30 cellular contexts compared by ENCODE assay signal in the genomic region with DNA sequence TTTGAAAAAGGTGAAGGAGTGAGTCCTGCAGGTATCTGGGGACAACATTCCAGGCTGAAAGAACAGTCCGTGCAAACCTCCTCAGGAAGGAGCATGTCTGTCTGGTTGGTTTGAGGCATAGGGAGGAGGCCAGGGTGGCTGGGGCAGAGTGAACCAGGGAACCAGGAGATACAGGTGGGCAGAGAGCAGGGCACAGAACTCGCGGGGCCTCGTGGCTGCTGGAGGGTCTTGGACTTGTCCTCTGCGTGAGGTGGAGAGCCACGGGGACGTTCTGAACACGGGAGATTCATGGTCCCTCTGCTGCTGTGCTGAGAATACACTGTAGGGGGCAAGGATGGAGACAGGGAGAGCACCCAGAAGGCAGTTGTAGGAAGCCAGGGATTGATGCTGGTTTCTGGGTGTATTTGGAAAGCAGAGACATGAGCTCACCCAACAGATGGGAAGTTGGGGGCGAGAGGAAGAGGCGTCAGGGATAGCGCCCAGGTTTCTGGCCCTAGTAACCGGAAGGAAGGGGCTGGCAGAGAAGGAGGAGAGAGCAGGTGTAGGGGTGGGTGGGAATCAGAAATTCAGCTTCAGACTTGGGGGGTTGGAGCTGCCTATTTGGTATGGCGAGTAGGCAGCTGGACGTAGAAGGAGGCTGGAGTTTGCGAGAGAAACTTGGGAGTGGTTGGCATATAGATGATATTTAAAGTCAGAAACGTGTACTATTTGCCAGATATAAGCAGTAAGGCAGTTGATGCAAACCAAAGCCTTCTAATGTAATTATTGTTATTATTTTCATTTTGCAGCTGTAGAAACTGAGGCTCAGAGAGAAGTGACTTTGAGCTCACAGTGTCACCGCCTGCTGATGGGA. TPM values are rescaled to one million over a fixed set of nuclear protein-coding genes. Genes with fewer than 3 reads are reported as not detected.
A peak's percentile ranks its signal among the peaks of the same experiment; 100 is the strongest.
DNase-seq lines count a peak whose midpoint lies in the region; TF ChIP-seq lines count a peak whose summit lies in the region.
"Had no signal": no experiment of that assay in that cellular context is flagged by ENCODE, and none has a peak within 500 bp of the region (broad histone marks: within the 10 kb centered on the region; RNA-seq: fewer than 3 reads in every experiment).

A gene (plus strand): TSS at position 803 of the 853 bp plus-strand sequence. CDS start 9,166 bp downstream, outside the sequence.

- H3K4ac ChIP-seq in mesenchymal stem cell (ENCODE audit: low read depth in 1 of 2, low read length in 2 of 2) = no peak within 1 kb of the TSS

- H3K9me3 ChIP-seq in Loucy (ENCODE audit: insufficient read depth, low read depth, low read length) = no peaks in the 10 kb centered on the region
- H3K9me3 ChIP-seq in mesenchymal stem cell (ENCODE audit: control insufficient read depth, low read length) = no peaks in the 10 kb centered on the region
- H3K9me3 ChIP-seq in thymus (ENCODE audit: control insufficient read depth) = no peaks in the 10 kb centered on the region
- H3K9me3 ChIP-seq in prostate gland = no peaks in the 10 kb centered on the region
- H3K9me3 ChIP-seq: body of pancreas, HAP-1, left lung, pancreas, right atrium auricular region had no signal

- H3K4me3 ChIP-seq in Loucy (ENCODE audit: low read length, poor library complexity, severe bottlenecking) = no peak within 1 kb of the TSS
- H3K4me3 ChIP-seq in mesenchymal stem cell (ENCODE audit: insufficient read depth in 1 of 2, low read depth in 1 of 2, low read length in 2 of 2) = no peak within 1 kb of the TSS
- H3K4me3 ChIP-seq in thymus (ENCODE audit: low read length) = no peak within 1 kb of the TSS
- H3K4me3 ChIP-seq in prostate gland = no peak within 1 kb of the TSS
- H3K4me3 ChIP-seq: body of pancreas, HAP-1, left lung, pancreas, right atrium auricular region, SK-N-MC had no signal

- no peak for TF ChIP-seq CTCF in Loucy (conservative IDR thresholded peaks at IDR 0.05; ENCODE audit: low read length)
- TF ChIP-seq CTCF in Calu3 (IDR thresholded peaks at IDR 0.05; ENCODE audit: unreplicated experiment) = no peak
- no peak for TF ChIP-seq CTCF in prostate gland (IDR thresholded peaks at IDR 0.05)

- no peak within 1 kb of the TSS for H2BK12ac ChIP-seq in mesenchymal stem cell (ENCODE audit: low read length in 2 of 2)

- peaks cover 11% of the 10 kb centered on the region for H3K27me3 Mint-ChIP-seq in activated CD4-positive, alpha-beta T cell treated with anti-CD3 and anti-CD28 coated beads, Interleukin-2, amount 10 ng/mL, durations not matched to agents 24 days and 14 days
- H3K27me3 Mint-ChIP-seq in Calu3 (ENCODE audit: unreplicated experiment) = peaks cover 23% of the 10 kb centered on the region

- no peak for TF ChIP-seq POLR2A in prostate gland (IDR thresholded peaks at IDR 0.05)

- intact Hi-C loops in activated CD4-positive, alpha-beta T cell treated with anti-CD3 and anti-CD28 coated beads, Interleukin-2, amount 10 ng/mL, durations not matched to agents 24 days and 14 days (cut with micrococcal nuclease) = no loop called here
- intact Hi-C loops in Calu3 (cut with micrococcal nuclease; ENCODE audit: unreplicated experiment) (no loop called here), prostate gland (cut with DNase I) (no loop called here)

- no peak within 1 kb of the TSS for H2BK5ac ChIP-seq in mesenchymal stem cell (ENCODE audit: low read depth, low read length, poor library complexity, severe bottlenecking)

- peaks cover 4% of the 10 kb centered on the region for H3K4me1 ChIP-seq in Loucy (ENCODE audit: insufficient read depth, low read length, poor library complexity, severe bottlenecking)
- H3K4me1 ChIP-seq in mesenchymal stem cell (ENCODE audit: control insufficient read depth, insufficient read depth, low read depth, low read length) = no peaks in the 10 kb centered on the region
- no peaks in the 10 kb centered on the region for H3K4me1 ChIP-seq in thymus (ENCODE audit: control insufficient read depth, insufficient read depth, low read length)
- no peaks in the 10 kb centered on the region for H3K4me1 ChIP-seq in prostate gland (replicated peaks)
- H3K4me1 ChIP-seq: body of pancreas, HAP-1, left lung, pancreas had no signal

- H3K14ac ChIP-seq in mesenchymal stem cell (ENCODE audit: low read length in 2 of 2) = no peak within 1 kb of the TSS

- no peak for DNase-seq in activated CD4-positive, alpha-beta T cell treated with anti-CD3 and anti-CD28 coated beads, Interleukin-2, amount 10 ng/mL, durations not matched to agents 24 days and 14 days
- no peak for DNase-seq in activated CD4-positive, alpha-beta T cell treated with anti-CD3 and anti-CD28 coated beads, Interleukin-2, amount 50 U/mL, for 1 hour
- DNase-seq in mesenchymal stem cell = no peak
- no peak for DNase-seq in Calu3
- DNase-seq in prostate gland (ENCODE audit: low spot score) = no peak
- no peak for DNase-seq in NCI-H2196 (lab: John Stamatoyannopoulos, UW; ENCODE audit: unreplicated experiment)
- DNase-seq: activated CD4-positive, CD25-positive, alpha-beta regulatory T cell treated with anti-CD3 and anti-CD28 coated beads, Interleukin-2, amount 50 U/mL, for 72 hours; activated effector memory CD4-positive, alpha-beta T cell treated with anti-CD3 and anti-CD28 coated beads, Interleukin-2, amount 50 U/mL, for 16 hours; activated T-cell treated with anti-CD3 and anti-CD28 coated beads for 4 hours; AML-193; body of pancreas; cerebellar nuclear complex; KG1; left lung; MM.1S; NCI-H1417 treated with DMSO at 0.1 percent for 48 hours; NCI-H446; NCI-H82; OCI-M1; pancreas had no signal

- H4K20me1 ChIP-seq in Loucy (ENCODE audit: insufficient read depth, low read length, poor library complexity, severe bottlenecking) = no peaks in the 10 kb centered on the region

- no peaks in the 10 kb centered on the region for H3K79me1 ChIP-seq in mesenchymal stem cell (replicated peaks; ENCODE audit: low read length, poor library complexity, severe bottlenecking)

- H3K27ac ChIP-seq in mesenchymal stem cell (ENCODE audit: low read length, poor library complexity, severe bottlenecking) (no peak within 1 kb of the TSS), thymus (ENCODE audit: low read depth) (no peak within 1 kb of the TSS), prostate gland (no peak within 1 kb of the TSS)
- H3K27ac ChIP-seq: body of pancreas, left lung, pancreas, right atrium auricular region, SK-N-MC had no signal

- no peaks in the 10 kb centered on the region for H3K27me3 ChIP-seq in Loucy (ENCODE audit: insufficient read depth, low read length, poor library complexity, severe bottlenecking)
- H3K27me3 ChIP-seq in mesenchymal stem cell (ENCODE audit: control insufficient read depth in 1 of 2, insufficient read depth in 1 of 2, low read length in 2 of 2) = peaks cover 34 to 45% of the 10 kb centered on the region in 2 experiments
- no peaks in the 10 kb centered on the region for H3K27me3 ChIP-seq in thymus (ENCODE audit: control insufficient read depth, insufficient read depth)
- no peaks in the 10 kb centered on the region for H3K27me3 ChIP-seq in prostate gland (replicated peaks; ENCODE audit: insufficient read depth)
- H3K27me3 ChIP-seq: body of pancreas, left lung, pancreas, right atrium auricular region had no signal

- WGBS in mesenchymal stem cell = 79% methylated on average over 17 of the region's 17 CpGs
- 87% methylated on average over 17 of the region's 17 CpGs for WGBS in thymus
- WGBS in prostate gland = 69% methylated on average over 17 of the region's 17 CpGs

- H3K4me1 Mint-ChIP-seq in activated CD4-positive, alpha-beta T cell treated with anti-CD3 and anti-CD28 coated beads, Interleukin-2, amount 10 ng/mL, durations not matched to agents 24 days and 14 days = peaks cover 3% of the 10 kb centered on the region
- peaks cover 15% of the 10 kb centered on the region for H3K4me1 Mint-ChIP-seq in Calu3 (ENCODE audit: low read depth, unreplicated experiment)

- H3K36me3 ChIP-seq in Loucy (ENCODE audit: insufficient read depth, low read length) = no peaks in the 10 kb centered on the region
- no peaks in the 10 kb centered on the region for H3K36me3 ChIP-seq in mesenchymal stem cell (ENCODE audit: control insufficient read depth in 1 of 2, insufficient read depth in 2 of 2, low read depth in 1 of 2, low read length in 2 of 2)
- H3K36me3 ChIP-seq in thymus (ENCODE audit: control insufficient read depth, insufficient read depth) = no peaks in the 10 kb centered on the region
- H3K36me3 ChIP-seq in prostate gland = no peaks in the 10 kb centered on the region
- H3K36me3 ChIP-seq: HAP-1, left lung, pancreas, right atrium auricular region had no signal

- H3K79me2 ChIP-seq in Loucy (ENCODE audit: insufficient read depth, low read length) = no peaks in the 10 kb centered on the region

- CTCF ChIA-PET in Calu3 (lab: Charles Lee) = interaction anchor here (1.7 kb wide), 1 partner anchor 13 kb away, joined by 8 read pairs; no protein-coding TSS in a partner anchor

- 0 out of 2 replicates have a peak within 1 kb of the TSS, but pooled peaks have one; percentile 52 for H2AFZ ChIP-seq in Loucy (ENCODE audit: low read length)
- no peak within 1 kb of the TSS for H2AFZ ChIP-seq in mesenchymal stem cell (ENCODE audit: low read depth, low read length)

- H2AK5ac ChIP-seq in mesenchymal stem cell (ENCODE audit: low read length, severe bottlenecking) = no peak within 1 kb of the TSS

- no peaks in the 10 kb centered on the region for H3K36me3 Mint-ChIP-seq in activated CD4-positive, alpha-beta T cell treated with anti-CD3 and anti-CD28 coated beads, Interleukin-2, amount 10 ng/mL, durations not matched to agents 24 days and 14 days (ENCODE audit: low read depth)
- H3K36me3 Mint-ChIP-seq in Calu3 (ENCODE audit: insufficient read depth, unreplicated experiment) = no peaks in the 10 kb centered on the region

- H2BK15ac ChIP-seq in mesenchymal stem cell (ENCODE audit: low read depth, poor library complexity, severe bottlenecking) = no peak within 1 kb of the TSS

- peak within 1 kb of the TSS; percentile 2 for H4K91ac ChIP-seq in mesenchymal stem cell (ENCODE audit: low read length)

- H3K4me2 ChIP-seq in Loucy (ENCODE audit: low read depth, low read length, poor library complexity, severe bottlenecking) = no peak within 1 kb of the TSS
- no peak within 1 kb of the TSS for H3K4me2 ChIP-seq in mesenchymal stem cell (ENCODE audit: low read length, poor library complexity, severe bottlenecking)

- H3K9me2 ChIP-seq in Loucy (replicated peaks; ENCODE audit: low read depth, low read length) = no peaks in the 10 kb centered on the region

- no peaks in the 10 kb centered on the region for H3F3A ChIP-seq in Loucy (ENCODE audit: low read depth)

- BruUV-seq in Calu3 (replicated peaks; lab: Mats Ljungman, UMichigan) = no TSS peak

- H3K9me3 Mint-ChIP-seq in activated CD4-positive, alpha-beta T cell treated with anti-CD3 and anti-CD28 coated beads, Interleukin-2, amount 10 ng/mL, durations not matched to agents 24 days and 14 days = no peaks in the 10 kb centered on the region
- H3K9me3 Mint-ChIP-seq in Calu3 (ENCODE audit: low read depth, unreplicated experiment) = no peaks in the 10 kb centered on the region

- H2BK120ac ChIP-seq in mesenchymal stem cell (ENCODE audit: low read depth, low read length) = no peak within 1 kb of the TSS

- H3K27ac Mint-ChIP-seq in activated CD4-positive, alpha-beta T cell treated with anti-CD3 and anti-CD28 coated beads, Interleukin-2, amount 10 ng/mL, durations not matched to agents 24 days and 14 days = peak within 1 kb of the TSS; percentile 11
- no peak within 1 kb of the TSS for H3K27ac Mint-ChIP-seq in Calu3 (ENCODE audit: unreplicated experiment)

- H4K8ac ChIP-seq in mesenchymal stem cell (ENCODE audit: low read length) = no peak within 1 kb of the TSS

- H3K18ac ChIP-seq in mesenchymal stem cell (ENCODE audit: low read depth in 1 of 2, low read length in 2 of 2) = no peak within 1 kb of the TSS

- no peak within 1 kb of the TSS for H3K4me3 Mint-ChIP-seq in activated CD4-positive, alpha-beta T cell treated with anti-CD3 and anti-CD28 coated beads, Interleukin-2, amount 10 ng/mL, durations not matched to agents 24 days and 14 days
- H3K4me3 Mint-ChIP-seq in Calu3 (ENCODE audit: low read depth, unreplicated experiment) = no peak within 1 kb of the TSS

- H3K9ac ChIP-seq in Loucy (ENCODE audit: low read depth, low read length, poor library complexity, severe bottlenecking) = no peak within 1 kb of the TSS
- no peak within 1 kb of the TSS for H3K9ac ChIP-seq in mesenchymal stem cell (ENCODE audit: low read length)

- no peak within 1 kb of the TSS for H3K23ac ChIP-seq in mesenchymal stem cell (ENCODE audit: low read length in 2 of 2)

RNA-seq across cellular contexts. Expression of the gene that starts here (rescaled TPM):
- total RNA-seq in activated CD4-positive, alpha-beta T cell treated with anti-CD3 and anti-CD28 coated beads, Interleukin-2, amount 10 ng/mL, durations not matched to agents 24 days and 14 days = 0.66 TPM in 1 of 2 replicates, not detected in the other
- polyA plus RNA-seq in mesenchymal stem cell (2013, experiment 1 of 2) = not detected
- polyA plus RNA-seq in mesenchymal stem cell (2013, experiment 2 of 2) = not detected
- polyA plus RNA-seq in thymus = 38.6 TPM
- not detected in 2 replicates for total RNA-seq in Calu3 (2022)
- total RNA-seq in prostate gland = not detected
- total RNA-seq: body of pancreas, G401, HT1080, mesenteric fat pad, right atrium auricular region, urinary bladder had no signal
- polyA plus RNA-seq: adipose tissue, pancreas, urinary bladder had no signal
